32 cellular contexts compared by ENCODE assay signal in the genomic region with DNA sequence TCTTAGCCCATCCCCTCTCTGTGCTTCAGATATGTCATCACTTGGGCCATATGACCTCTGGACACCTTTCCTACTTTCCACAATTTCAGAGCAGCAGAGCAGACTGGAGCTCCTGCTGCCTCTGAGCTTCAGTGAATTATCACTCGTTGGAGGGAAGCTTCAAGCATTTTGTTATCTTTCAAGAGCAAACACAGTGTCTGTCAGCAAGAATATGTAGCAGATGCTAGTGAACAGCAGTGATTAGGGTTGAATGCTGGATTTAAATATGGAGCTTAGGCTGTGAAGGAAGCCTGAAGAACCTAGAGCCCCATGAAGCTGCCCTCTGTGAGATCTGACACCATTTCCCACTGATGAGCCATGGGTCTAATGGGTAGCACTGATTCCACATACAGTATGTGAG.
"Had no signal": no experiment of that assay in that cellular context is flagged by ENCODE, and none has a peak within 500 bp of the region (broad histone marks: within the 10 kb centered on the region; RNA-seq: fewer than 3 reads in every experiment).

No MANE protein-coding gene starts in this region.

- H3K36me3 ChIP-seq: adrenal gland, brain microvascular endothelial cell, breast epithelium, cardiac muscle cell had no signal

- H3K27ac ChIP-seq: adrenal gland, ascending aorta, body of pancreas, brain microvascular endothelial cell, breast epithelium, cardiac muscle cell had no signal

- FAIRE-seq: astrocyte, bronchial epithelial cell had no signal

- H3K4me3 ChIP-seq: adrenal gland, ascending aorta, body of pancreas, breast epithelium, cardiac muscle cell had no signal

- DNase-seq: activated effector memory CD4-positive, alpha-beta T cell treated with anti-CD3 and anti-CD28 coated beads, Interleukin-2, amount 50 U/mL, for 16 hours; activated effector memory CD4-positive, alpha-beta T cell treated with Interleukin-2 at 50 U/mL for 16 hours; activated gamma-delta T cell treated with Interleukin-2 at 50 U/mL for 16 hours; activated naive CD4-positive, alpha-beta T cell; activated naive CD4-positive, alpha-beta T cell treated with anti-CD3 and anti-CD28 coated beads for 36 hours; activated naive CD4-positive, alpha-beta T cell treated with anti-CD3 and anti-CD28 coated beads, Interleukin-2, amount 10 ng/mL, durations not matched to agents 7 days and 5 days; activated naive CD4-positive, alpha-beta T cell treated with anti-CD3 and anti-CD28 coated beads, Interleukin-2, amount 50 U/mL, for 16 hours; activated naive CD4-positive, alpha-beta T cell treated with Interleukin-2 at 50 U/mL for 16 hours; activated naive CD8-positive, alpha-beta T cell treated with anti-CD3 and anti-CD28 coated beads for 36 hours; activated naive CD8-positive, alpha-beta T cell treated with anti-CD3 and anti-CD28 coated beads, Interleukin-2, amount 10 ng/mL, durations not matched to agents 7 days and 5 days; activated naive CD8-positive, alpha-beta T cell treated with anti-CD3 and anti-CD28 coated beads, Interleukin-2, amount 50 U/mL, for 24 hours; activated T-cell treated with anti-CD3 and anti-CD28 coated beads, Interleukin-2, amount 50 U/mL, for 1 hour; activated T-cell treated with anti-CD3 and anti-CD28 coated beads, Interleukin-2, amount 50 U/mL, for 24 hours; activated T-cell treated with anti-CD3 and anti-CD28 coated beads, Interleukin-2, amount 50 U/mL, for 4 hours; activated T-cell treated with anti-CD3 and anti-CD28 coated beads, Interleukin-2, amount 50 U/mL, for 48 hours; activated T-cell treated with anti-CD3 and anti-CD28 coated beads, Interleukin-2, amount 50 U/mL, for 72 hours; adrenal gland; amniotic stem cell; amygdala; aorta; body of pancreas; brain microvascular endothelial cell; caudate nucleus; central memory CD4-positive, alpha-beta T cell; cerebellar nuclear complex had no signal

- H3K27me3 ChIP-seq: adrenal gland, ascending aorta, body of pancreas, brain microvascular endothelial cell, breast epithelium, cardiac muscle cell had no signal

- H3K4me1 ChIP-seq: adrenal gland, ascending aorta, body of pancreas, breast epithelium had no signal

- ATAC-seq: activated naive CD4-positive, alpha-beta T cell treated with anti-CD3 and anti-CD28 coated beads, Interleukin-2, amount 50 U/mL, for 72 hours; activated naive CD8-positive, alpha-beta T cell treated with anti-CD3 and anti-CD28 coated beads, Interleukin-2, amount 50 U/mL, for 24 hours; activated T-cell treated with anti-CD3 and anti-CD28 coated beads, Interleukin-2, amount 50 U/mL, for 72 hours; activated T-helper 17 cell treated with anti-CD3 and anti-CD28 coated beads, Interleukin-2, amount 50 U/mL, for 72 hours; body of pancreas had no signal
